In genomic region chr14:96598332-96598928, GRCh38 we compare ENCODE assay signal across 22 cellular contexts.
DNase-seq lines count a peak whose midpoint lies in the region; ATAC-seq and TF ChIP-seq lines count a peak whose summit lies in the region.
"Had no signal": no experiment of that assay in that cellular context is flagged by ENCODE, and none has a peak within 500 bp of the region (broad histone marks: within the 10 kb centered on the region; RNA-seq: fewer than 3 reads in every experiment).

No MANE protein-coding gene starts in this region.

- intact Hi-C loops in mucosa of descending colon (cut with DNase I, micrococcal nuclease): no loop called here

- no peaks in the 10 kb centered on the region for H3K9me3 Mint-ChIP-seq in natural killer cell treated with Interleukin-12 subunit alpha and Interleukin-12 subunit beta and Interleukin-15 and Interleukin-18, amount 100 ng/mL, for 72 hours

- H3F3A ChIP-seq in smooth muscle cell (ENCODE audit: low read depth): no peaks in the 10 kb centered on the region
- no peaks in the 10 kb centered on the region for H3F3A ChIP-seq in MM.1S (ENCODE audit: insufficient read depth, low read length)

- H3K27ac ChIP-seq in smooth muscle cell (ENCODE audit: low read depth) (no peak overlapping the region), MM.1S (ENCODE audit: low read length) (no peak overlapping the region)

- H3K27ac Mint-ChIP-seq in natural killer cell treated with Interleukin-12 subunit alpha and Interleukin-12 subunit beta and Interleukin-15 and Interleukin-18, amount 100 ng/mL, for 72 hours: no peak overlapping the region
- H3K27ac Mint-ChIP-seq: B cell; CD4-positive, CD25-positive, alpha-beta regulatory T cell had no signal

- no peaks in the 10 kb centered on the region for H3K36me3 ChIP-seq in BE2C
- no peaks in the 10 kb centered on the region for H3K36me3 ChIP-seq in mucosa of descending colon (ENCODE audit: low read depth)
- H3K36me3 ChIP-seq in smooth muscle cell (ENCODE audit: low read depth): no peaks in the 10 kb centered on the region
- H3K36me3 ChIP-seq in MM.1S (replicated peaks; ENCODE audit: insufficient read depth, low read length): no peaks in the 10 kb centered on the region

- TF ChIP-seq CTCF in BE2C (IDR thresholded peaks at IDR 0.05; ENCODE audit: low read depth, low read length) (no peak), mucosa of descending colon (IDR thresholded peaks at IDR 0.05) (no peak), smooth muscle cell (IDR thresholded peaks at IDR 0.05; ENCODE audit: borderline replicate concordance, insufficient read depth, poor library complexity, severe bottlenecking) (no peak), MM.1S (IDR thresholded peaks at IDR 0.05; ENCODE audit: low read length) (no peak)

- H3K9me3 ChIP-seq in BE2C: no peaks in the 10 kb centered on the region
- no peaks in the 10 kb centered on the region for H3K9me3 ChIP-seq in mucosa of descending colon
- H3K9me3 ChIP-seq in smooth muscle cell (replicated peaks; ENCODE audit: low read depth): no peaks in the 10 kb centered on the region
- H3K9me3 ChIP-seq in MM.1S (replicated peaks; ENCODE audit: insufficient read depth, low read length): no peaks in the 10 kb centered on the region

- no peaks in the 10 kb centered on the region for H3K9me2 ChIP-seq in MM.1S (replicated peaks; ENCODE audit: insufficient read depth, low read length)

- H3K9ac ChIP-seq in smooth muscle cell (ENCODE audit: low read depth): no peak overlapping the region
- no peak overlapping the region for H3K9ac ChIP-seq in MM.1S (ENCODE audit: low read length)

- no peaks in the 10 kb centered on the region for H3K4me1 Mint-ChIP-seq in natural killer cell treated with Interleukin-12 subunit alpha and Interleukin-12 subunit beta and Interleukin-15 and Interleukin-18, amount 100 ng/mL, for 72 hours (ENCODE audit: low read depth in 2 of 2)
- H3K4me1 Mint-ChIP-seq: B cell had no signal

- H4K20me1 ChIP-seq in smooth muscle cell (ENCODE audit: low read depth) (no peaks in the 10 kb centered on the region), MM.1S (ENCODE audit: insufficient read depth, low read length) (no peaks in the 10 kb centered on the region)

- H3K27me3 ChIP-seq in BE2C (no peaks in the 10 kb centered on the region), smooth muscle cell (ENCODE audit: low read depth) (no peaks in the 10 kb centered on the region), MM.1S (replicated peaks; ENCODE audit: insufficient read depth, low read length) (no peaks in the 10 kb centered on the region)

- 83% methylated on average over 12 of the region's 14 CpGs for WGBS in smooth muscle cell (ENCODE audit: low lambda C conversion rate)

- no peak overlapping the region for H3K4me3 Mint-ChIP-seq in natural killer cell treated with Interleukin-12 subunit alpha and Interleukin-12 subunit beta and Interleukin-15 and Interleukin-18, amount 100 ng/mL, for 72 hours
- H3K4me3 Mint-ChIP-seq: B cell; CD4-positive, CD25-positive, alpha-beta regulatory T cell had no signal

- H3K79me2 ChIP-seq in smooth muscle cell (ENCODE audit: low read depth) (no peaks in the 10 kb centered on the region), MM.1S (ENCODE audit: low read length) (no peaks in the 10 kb centered on the region)

- H3K4me2 ChIP-seq in smooth muscle cell (no peak overlapping the region), MM.1S (ENCODE audit: low read depth, low read length) (no peak overlapping the region)

- peak overlapping the region; percentile 7; the same call in 1 of the 2 replicates for H3K4me3 ChIP-seq in BE2C (ENCODE audit: low read depth, low read length)
- H3K4me3 ChIP-seq in mucosa of descending colon: no peak overlapping the region
- H3K4me3 ChIP-seq in smooth muscle cell: no peak overlapping the region
- no peak overlapping the region for H3K4me3 ChIP-seq in MM.1S (ENCODE audit: low read length)
- H3K4me3 ChIP-seq: GM12878 had no signal

- H2AFZ ChIP-seq in smooth muscle cell (ENCODE audit: low read depth): no peak overlapping the region
- no peak overlapping the region for H2AFZ ChIP-seq in MM.1S (ENCODE audit: low read length)

- H3K4me1 ChIP-seq in BE2C: peaks cover 5% of the 10 kb centered on the region; the same call in 1 of the 2 replicates
- H3K4me1 ChIP-seq in mucosa of descending colon (ENCODE audit: low read depth): no peaks in the 10 kb centered on the region
- H3K4me1 ChIP-seq in smooth muscle cell (ENCODE audit: low read depth): no peaks in the 10 kb centered on the region
- no peaks in the 10 kb centered on the region for H3K4me1 ChIP-seq in MM.1S (ENCODE audit: low read length)

- ATAC-seq in mucosa of descending colon (peak; percentile 38), GM19395 (IDR thresholded peaks at IDR 0.05; ENCODE audit: unreplicated experiment) (no peak)
- no peak for ATAC-seq in natural killer cell treated with Interleukin-12 subunit alpha and Interleukin-12 subunit beta and Interleukin-15 and Interleukin-18, amount 100 ng/mL, for 72 hours
- ATAC-seq: GM12878, HCT116 had no signal

- peaks cover 7 to 11% of the 10 kb centered on the region in 2 donors for H3K27me3 Mint-ChIP-seq in natural killer cell treated with Interleukin-12 subunit alpha and Interleukin-12 subunit beta and Interleukin-15 and Interleukin-18, amount 100 ng/mL, for 72 hours

- DNase-seq in BE2C (peak; percentile 80), NCI-H69 (lab: John Stamatoyannopoulos, UW) (peak; percentile 32), islet precursor cell (peak; percentile 63), mucosa of descending colon (peak in 1 of 3 donors; percentile 10), smooth muscle cell (lab: John Stamatoyannopoulos, UW; ENCODE audit: unreplicated experiment) (no peak), MM.1S (no peak)
- DNase-seq in natural killer cell treated with Interleukin-12 subunit alpha and Interleukin-12 subunit beta and Interleukin-15 and Interleukin-18, amount 100 ng/mL, for 72 hours (ENCODE audit: low spot score): no peak
- DNase-seq: CD4-positive, CD25-positive, alpha-beta regulatory T cell; COR-L47; DMS53; EL; GOT3; KG1; NCI-H1417 treated with DMSO at 0.1 percent for 48 hours; NCI-H2029; NCI-H2171; OCI-M1; SHP77 had no signal

- H3K36me3 Mint-ChIP-seq in natural killer cell treated with Interleukin-12 subunit alpha and Interleukin-12 subunit beta and Interleukin-15 and Interleukin-18, amount 100 ng/mL, for 72 hours: no peaks in the 10 kb centered on the region
- H3K36me3 Mint-ChIP-seq: CD4-positive, CD25-positive, alpha-beta regulatory T cell had no signal

Comparison
In these comparisons a context has a peak if more than half of its experiments do, and no peak if none do; other contexts are left out.
1. DNase-seq: peak in BE2C (single experiment), NCI-H69 (single experiment) and islet precursor cell (single experiment); none in natural killer cell treated with Interleukin-12 subunit alpha and Interleukin-12 subunit beta and Interleukin-15 and Interleukin-18, amount 100 ng/mL, for 72 hours (single experiment), smooth muscle cell (single experiment) and MM.1S (single experiment).